Comparison of ENCODE assay signal across 8 cellular contexts in genomic region chr10:43137971-43138756, GRCh38. TPM values are rescaled to one million over a fixed set of nuclear protein-coding genes. Genes with fewer than 3 reads are reported as not detected.
DNase-seq lines count a peak whose midpoint lies in the region; ATAC-seq and TF ChIP-seq lines count a peak whose summit lies in the region.

Gene CSGALNACT2, plus strand, starts transcription at chr10:43138445. Its CDS starts 16,705 bp downstream, at chr10:43155150.

- H3K9me2 ChIP-seq in OCI-LY1 (ENCODE audit: low read depth, low read length): no peaks in the 10 kb centered on the region

- H3K9ac ChIP-seq in OCI-LY1 (ENCODE audit: low read length): peak within 1 kb of the TSS; percentile 80

- H3K4me1 ChIP-seq in OCI-LY1 (ENCODE audit: insufficient read depth, low read length, severe bottlenecking) (peaks cover 35% of the 10 kb centered on the region), mononuclear cell (ENCODE audit: insufficient read depth, low read length) (peaks cover 48% of the 10 kb centered on the region)

- H3K4me2 ChIP-seq in OCI-LY1 (ENCODE audit: low read length): peak within 1 kb of the TSS; percentile 83

- no peaks in the 10 kb centered on the region for H3K9me3 ChIP-seq in OCI-LY1 (ENCODE audit: low read length)
- H3K9me3 ChIP-seq in mononuclear cell (ENCODE audit: low read depth, low read length): no peaks in the 10 kb centered on the region

- H3K79me2 ChIP-seq in OCI-LY1 (ENCODE audit: insufficient read depth, low read length): no peaks in the 10 kb centered on the region

- DNase-seq in COR-L47 (lab: John Stamatoyannopoulos, UW): peak; percentile 64
- DNase-seq in HT1080 (ENCODE audit: low read depth): peak; percentile 78
- peak; percentile 82 for DNase-seq in activated T-cell treated with anti-CD3 and anti-CD28 coated beads for 1 hour (ENCODE audit: low read depth)
- peak; percentile 91 for DNase-seq in epithelial cell of esophagus (ENCODE audit: low read depth)
- peak; percentile 77 to 87 for DNase-seq in stimulated activated CD8-positive, alpha-beta memory T cell treated with anti-CD3 and anti-CD28 coated beads, Interleukin-2, amount 100 ng/mL, for 48 hours (ENCODE audit: low read depth in 2 of 2)

- no peaks in the 10 kb centered on the region; the same call in 1 of the 2 replicates for H3K36me3 ChIP-seq in OCI-LY1 (ENCODE audit: insufficient read depth, low read length)

- TF ChIP-seq CTCF in OCI-LY1 (IDR thresholded peaks at IDR 0.05; ENCODE audit: low read length) (peak; percentile 5; the same call in 1 of the 2 replicates), epithelial cell of esophagus (IDR thresholded peaks at IDR 0.05; ENCODE audit: insufficient read depth, low read depth, low read length, missing control alignments) (no peak)

- H2AFZ ChIP-seq in OCI-LY1 (ENCODE audit: low read length): peak within 1 kb of the TSS; percentile 8; the same call in 1 of the 2 replicates

- H3K4me3 ChIP-seq in OCI-LY1 (ENCODE audit: low read depth, low read length, poor library complexity, severe bottlenecking) (peak within 1 kb of the TSS; percentile 89), epithelial cell of esophagus (ENCODE audit: low read length) (peak within 1 kb of the TSS; percentile 81), mononuclear cell (ENCODE audit: low read length) (peak within 1 kb of the TSS; percentile 92)

- no peaks in the 10 kb centered on the region for H4K20me1 ChIP-seq in OCI-LY1 (ENCODE audit: insufficient read depth, low read length)

- peak; percentile 66 for ATAC-seq in GM21360 (IDR thresholded peaks at IDR 0.05; ENCODE audit: unreplicated experiment)

- H3K27me3 ChIP-seq in OCI-LY1 (ENCODE audit: insufficient read depth, low read length): no peaks in the 10 kb centered on the region
- no peaks in the 10 kb centered on the region for H3K27me3 ChIP-seq in mononuclear cell (ENCODE audit: insufficient read depth, low read length)

- no peak within 1 kb of the TSS for H3K27ac ChIP-seq in OCI-LY1 (ENCODE audit: low read depth, low read length, poor library complexity, severe bottlenecking)

- no peaks in the 10 kb centered on the region for H3F3A ChIP-seq in OCI-LY1 (ENCODE audit: insufficient read depth, low read length)

RNA-seq across cellular contexts. Expression of gene CSGALNACT2, which starts in this region (rescaled TPM):
- 2.0 and 3.0 TPM in 2 replicates for total RNA-seq in HT1080 (2014; rRNA removed; shearing (Covaris generic))
- polyA plus RNA-seq in HT1080 (2015; cell fraction: cytosol; rRNA removed): 6.1 and 7.1 TPM in 2 replicates
- 9.7 and 10.5 TPM in 2 replicates for polyA plus RNA-seq in HT1080 (2015; cell fraction: nucleus; rRNA removed)
- 68.8 TPM for total RNA-seq in mononuclear cell

Comparison
In these comparisons a context has a peak if more than half of its experiments do, and no peak if none do; other contexts are left out.
1. RNA of gene CSGALNACT2 (total RNA-seq): 68.8 TPM in mononuclear cell (single experiment); 2.0 to 3.0 TPM in HT1080; every median in the first group is over 10 times any median in the second.
2. Peak in every context shown above with its lines, with median percentiles within 50 percentile points of each other: DNase-seq and H3K4me3 ChIP-seq.